16 cellular contexts compared by ENCODE assay signal in genomic region chr22:38967451-38968450, GRCh38. TPM values are rescaled to one million over a fixed set of nuclear protein-coding genes. Genes with fewer than 3 reads are reported as not detected.
DNase-seq lines count a peak whose midpoint lies in the region; ATAC-seq and TF ChIP-seq lines count a peak whose summit lies in the region.
"Had no signal": no experiment of that assay in that cellular context is flagged by ENCODE, and none has a peak within 500 bp of the region (broad histone marks: within the 10 kb centered on the region; RNA-seq: fewer than 3 reads in every experiment).

No MANE protein-coding gene starts in this region.

- H3K4me3 Mint-ChIP-seq in activated CD4-positive, alpha-beta memory T cell treated with anti-CD3 and anti-CD28 coated beads, Interleukin-2, amount 10 ng/mL, durations not matched to agents 7 days and 5 days: no peak overlapping the region
- no peak overlapping the region for H3K4me3 Mint-ChIP-seq in activated CD4-positive, alpha-beta memory T cell treated with anti-CD3 and anti-CD28 coated beads for 36 hours
- H3K4me3 Mint-ChIP-seq: neural progenitor cell; T-helper 1 cell treated with Interleukin-12 subunit alpha and Interleukin-12 subunit beta and Interleukin-4 antibody, amounts not matched to agents 30 μg/mL and 1 μg/mL, for 36 hours; type B pancreatic cell had no signal

- H3K36me3 Mint-ChIP-seq in activated CD4-positive, alpha-beta memory T cell treated with anti-CD3 and anti-CD28 coated beads, Interleukin-2, amount 10 ng/mL, durations not matched to agents 7 days and 5 days (ENCODE audit: low read depth): no peaks in the 10 kb centered on the region
- H3K36me3 Mint-ChIP-seq in activated CD4-positive, alpha-beta memory T cell treated with anti-CD3 and anti-CD28 coated beads for 36 hours: no peaks in the 10 kb centered on the region
- H3K36me3 Mint-ChIP-seq: neural progenitor cell, type B pancreatic cell had no signal

- H3K36me3 ChIP-seq in tibial artery: no peaks in the 10 kb centered on the region
- H3K36me3 ChIP-seq: brain microvascular endothelial cell, neural progenitor cell had no signal

- H3K9me3 ChIP-seq in tibial artery: no peaks in the 10 kb centered on the region

- H3K4me1 ChIP-seq in tibial artery: no peaks in the 10 kb centered on the region
- H3K4me1 ChIP-seq: neural progenitor cell had no signal

- peaks cover 25% of the 10 kb centered on the region for H3K27me3 Mint-ChIP-seq in activated CD4-positive, alpha-beta memory T cell treated with anti-CD3 and anti-CD28 coated beads, Interleukin-2, amount 10 ng/mL, durations not matched to agents 7 days and 5 days
- H3K27me3 Mint-ChIP-seq in activated CD4-positive, alpha-beta memory T cell treated with anti-CD3 and anti-CD28 coated beads for 36 hours: peaks cover 9% of the 10 kb centered on the region

- H3K4me3 ChIP-seq in tibial artery: no peak overlapping the region
- H3K4me3 ChIP-seq: neural progenitor cell had no signal

- H3K9me3 Mint-ChIP-seq in activated CD4-positive, alpha-beta memory T cell treated with anti-CD3 and anti-CD28 coated beads, Interleukin-2, amount 10 ng/mL, durations not matched to agents 7 days and 5 days: no peaks in the 10 kb centered on the region
- no peaks in the 10 kb centered on the region for H3K9me3 Mint-ChIP-seq in activated CD4-positive, alpha-beta memory T cell treated with anti-CD3 and anti-CD28 coated beads for 36 hours
- H3K9me3 Mint-ChIP-seq: neural progenitor cell; T-helper 1 cell treated with Interleukin-12 subunit alpha and Interleukin-12 subunit beta and Interleukin-4 antibody, amounts not matched to agents 30 μg/mL and 1 μg/mL, for 36 hours; type B pancreatic cell had no signal

- intact Hi-C loops in activated CD4-positive, alpha-beta memory T cell treated with anti-CD3 and anti-CD28 coated beads for 36 hours (cut with micrococcal nuclease): no loop called here
- intact Hi-C loops in tibial artery (cut with DNase I; ENCODE audit: low total_unique reads): no loop called here

- no peak overlapping the region for H3K27ac Mint-ChIP-seq in activated CD4-positive, alpha-beta memory T cell treated with anti-CD3 and anti-CD28 coated beads, Interleukin-2, amount 10 ng/mL, durations not matched to agents 7 days and 5 days
- H3K27ac Mint-ChIP-seq in activated CD4-positive, alpha-beta memory T cell treated with anti-CD3 and anti-CD28 coated beads for 36 hours: no peak overlapping the region
- H3K27ac Mint-ChIP-seq: neural progenitor cell, type B pancreatic cell had no signal

- POLR2A ChIA-PET in activated CD4-positive, alpha-beta memory T cell treated with anti-CD3 and anti-CD28 coated beads, Interleukin-2, amount 10 ng/mL, durations not matched to agents 7 days and 5 days (lab: Charles Lee): no interaction called here
- POLR2A ChIA-PET in activated CD4-positive, alpha-beta memory T cell treated with anti-CD3 and anti-CD28 coated beads for 36 hours (lab: Charles Lee): no interaction called here

- ATAC-seq in left lobe of liver (peak; percentile 23), HG02588 (IDR thresholded peaks at IDR 0.05; ENCODE audit: unreplicated experiment) (no peak), HG02970 (IDR thresholded peaks at IDR 0.05; ENCODE audit: low FRiP score, unreplicated experiment) (no peak)

- peak; percentile 28 for DNase-seq in activated CD4-positive, alpha-beta memory T cell treated with anti-CD3 and anti-CD28 coated beads, Interleukin-2, amount 10 ng/mL, durations not matched to agents 7 days and 5 days
- no peak for DNase-seq in activated CD4-positive, alpha-beta memory T cell treated with anti-CD3 and anti-CD28 coated beads for 36 hours
- peak; percentile 43 for DNase-seq in UCSD-AML1 (lab: John Stamatoyannopoulos, UW; ENCODE audit: unreplicated experiment)
- DNase-seq in left lobe of liver (ENCODE audit: low spot score): no peak
- DNase-seq in tibial artery: peak; percentile 51 to 73
- DNase-seq in NCI-H524 (lab: John Stamatoyannopoulos, UW): no peak
- DNase-seq: activated CD4-positive, alpha-beta T cell treated with anti-CD3 and anti-CD28 coated beads, Interleukin-2, amount 50 U/mL, for 4 hours; activated effector memory CD4-positive, alpha-beta T cell treated with Interleukin-2 at 50 U/mL for 16 hours; brain microvascular endothelial cell; DMS153 had no signal

- TF ChIP-seq CTCF in tibial artery (IDR thresholded peaks at IDR 0.05): no peak

- H3K27ac ChIP-seq in tibial artery: no peak overlapping the region
- H3K27ac ChIP-seq: brain microvascular endothelial cell, neural progenitor cell had no signal

- CTCF ChIA-PET in activated CD4-positive, alpha-beta memory T cell treated with anti-CD3 and anti-CD28 coated beads, Interleukin-2, amount 10 ng/mL, durations not matched to agents 7 days and 5 days (lab: Charles Lee): no interaction called here
- CTCF ChIA-PET in activated CD4-positive, alpha-beta memory T cell treated with anti-CD3 and anti-CD28 coated beads for 36 hours (lab: Charles Lee): no interaction called here

- H3K4me1 Mint-ChIP-seq in activated CD4-positive, alpha-beta memory T cell treated with anti-CD3 and anti-CD28 coated beads, Interleukin-2, amount 10 ng/mL, durations not matched to agents 7 days and 5 days: peaks cover 22% of the 10 kb centered on the region
- peaks cover 8% of the 10 kb centered on the region for H3K4me1 Mint-ChIP-seq in activated CD4-positive, alpha-beta memory T cell treated with anti-CD3 and anti-CD28 coated beads for 36 hours (ENCODE audit: low read depth)

- H3K27me3 ChIP-seq in tibial artery: peaks cover 0 to 21% of the 10 kb centered on the region in 2 donors
- H3K27me3 ChIP-seq: brain microvascular endothelial cell, neural progenitor cell had no signal

RNA-seq across cellular contexts. Expression of gene APOBEC3A, which starts 10.3 kb away (rescaled TPM):
- not detected for total RNA-seq in activated CD4-positive, alpha-beta memory T cell treated with anti-CD3 and anti-CD28 coated beads, Interleukin-2, amount 10 ng/mL, durations not matched to agents 7 days and 5 days
- total RNA-seq in activated CD4-positive, alpha-beta memory T cell treated with anti-CD3 and anti-CD28 coated beads for 36 hours: under 1 TPM in 1 of 2 experiments, not detected in 1; 0.17 TPM
- 0.98 TPM for total RNA-seq in left lobe of liver
- total RNA-seq: A172 had no signal

RNA-seq across cellular contexts. Expression of gene APOBEC3B, which starts 14.4 kb away (rescaled TPM):
- total RNA-seq in activated CD4-positive, alpha-beta memory T cell treated with anti-CD3 and anti-CD28 coated beads, Interleukin-2, amount 10 ng/mL, durations not matched to agents 7 days and 5 days: 10 to 100 TPM; 51.6 to 51.9 TPM
- total RNA-seq in activated CD4-positive, alpha-beta memory T cell treated with anti-CD3 and anti-CD28 coated beads for 36 hours: 10 to 100 TPM; 43.9 to 44.3 TPM
- total RNA-seq in left lobe of liver: 0.93 TPM

RNA-seq across cellular contexts. Expression of gene APOBEC3C, which starts 46.3 kb away (rescaled TPM):
- total RNA-seq in activated CD4-positive, alpha-beta memory T cell treated with anti-CD3 and anti-CD28 coated beads, Interleukin-2, amount 10 ng/mL, durations not matched to agents 7 days and 5 days: 100 to 1,000 TPM; 146 to 157 TPM
- 100 to 1,000 TPM; 141 to 142 TPM for total RNA-seq in activated CD4-positive, alpha-beta memory T cell treated with anti-CD3 and anti-CD28 coated beads for 36 hours
- total RNA-seq in left lobe of liver: 2.5 TPM

RNA-seq across cellular contexts. Expression of gene APOBEC3D, which starts 53.2 kb away (rescaled TPM):
- 10 to 100 TPM; 58.2 to 58.9 TPM for total RNA-seq in activated CD4-positive, alpha-beta memory T cell treated with anti-CD3 and anti-CD28 coated beads, Interleukin-2, amount 10 ng/mL, durations not matched to agents 7 days and 5 days
- 10 to 100 TPM; 54.1 to 54.5 TPM for total RNA-seq in activated CD4-positive, alpha-beta memory T cell treated with anti-CD3 and anti-CD28 coated beads for 36 hours
- total RNA-seq in left lobe of liver: 0.83 TPM

Comparison
In these comparisons a context has a peak if more than half of its experiments do, and no peak if none do; other contexts are left out.
1. DNase-seq: peak in activated CD4-positive, alpha-beta memory T cell treated with anti-CD3 and anti-CD28 coated beads, Interleukin-2, amount 10 ng/mL, durations not matched to agents 7 days and 5 days (single experiment), UCSD-AML1 (single experiment) and tibial artery (2 of 2); none in activated CD4-positive, alpha-beta memory T cell treated with anti-CD3 and anti-CD28 coated beads for 36 hours (single experiment), left lobe of liver (single experiment) and NCI-H524 (0 of 2).
2. RNA of gene APOBEC3B, which starts 14.4 kb away (total RNA-seq): 51.6 to 51.9 TPM in activated CD4-positive, alpha-beta memory T cell treated with anti-CD3 and anti-CD28 coated beads, Interleukin-2, amount 10 ng/mL, durations not matched to agents 7 days and 5 days and 43.9 to 44.3 TPM in activated CD4-positive, alpha-beta memory T cell treated with anti-CD3 and anti-CD28 coated beads for 36 hours; 0.93 TPM in left lobe of liver (single experiment); every median in the first group is over 10 times any median in the second.
3. RNA of gene APOBEC3C, which starts 46.3 kb away (total RNA-seq): 146 to 157 TPM in activated CD4-positive, alpha-beta memory T cell treated with anti-CD3 and anti-CD28 coated beads, Interleukin-2, amount 10 ng/mL, durations not matched to agents 7 days and 5 days and 141 to 142 TPM in activated CD4-positive, alpha-beta memory T cell treated with anti-CD3 and anti-CD28 coated beads for 36 hours; 2.5 TPM in left lobe of liver (single experiment); every median in the first group is over 10 times any median in the second.